27 cellular contexts compared by ENCODE assay signal in genomic region chr2:177306550-177306949, GRCh38. TPM values are rescaled to one million over a fixed set of nuclear protein-coding genes. Genes with fewer than 3 reads are reported as not detected.
A peak's percentile ranks its signal among the peaks of the same experiment; 100 is the strongest.
DNase-seq lines count a peak whose midpoint lies in the region; ATAC-seq, FAIRE-seq and TF ChIP-seq lines count a peak whose summit lies in the region.
"Had no signal": no experiment of that assay in that cellular context is flagged by ENCODE, and none has a peak within 500 bp of the region (broad histone marks: within the 10 kb centered on the region; RNA-seq: fewer than 3 reads in every experiment).

No MANE protein-coding gene starts in this region.

- no peaks in the 10 kb centered on the region for H3K36me3 ChIP-seq in CD4-positive, CD25-positive, alpha-beta regulatory T cell (ENCODE audit: control insufficient read depth, insufficient read depth, low read length)
- H3K36me3 ChIP-seq in bronchial epithelial cell (ENCODE audit: control insufficient read depth, insufficient read depth, low read length), result no peaks in the 10 kb centered on the region
- H3K36me3 ChIP-seq: BE2C, right lobe of liver, stomach had no signal

- no peak overlapping the region for H3K27ac ChIP-seq in CD4-positive, CD25-positive, alpha-beta regulatory T cell (ENCODE audit: insufficient read depth, low read length, poor library complexity, severe bottlenecking)
- H3K27ac ChIP-seq: right lobe of liver, stomach had no signal

- no peaks in the 10 kb centered on the region for H3K9me3 ChIP-seq in CD4-positive, CD25-positive, alpha-beta regulatory T cell (ENCODE audit: control insufficient read depth in 2 of 2, low read length in 2 of 2)
- H3K9me3 ChIP-seq: BE2C, right lobe of liver, stomach had no signal

- intact Hi-C loops in head of caudate nucleus (cut with DNase I), result no loop called here
- intact Hi-C loops in activated CD8-positive, alpha-beta T cell treated with anti-CD3 and anti-CD28 coated beads for 36 hours (cut with micrococcal nuclease), result no loop called here
- intact Hi-C loops in Calu3 (cut with micrococcal nuclease; ENCODE audit: unreplicated experiment), result no loop called here

- no peak overlapping the region for H3K4me3 Mint-ChIP-seq in CD4-positive, CD25-positive, alpha-beta regulatory T cell
- no peak overlapping the region for H3K4me3 Mint-ChIP-seq in T-helper 2 cell treated with Interferon-gamma antibody and Interleukin-4, amounts not matched to agents 5 μg/mL and 100 μg/mL, for 36 hours
- H3K4me3 Mint-ChIP-seq in activated CD8-positive, alpha-beta T cell treated with anti-CD3 and anti-CD28 coated beads for 36 hours, result no peak overlapping the region
- no peak overlapping the region for H3K4me3 Mint-ChIP-seq in Calu3 (ENCODE audit: low read depth, unreplicated experiment)
- H3K4me3 Mint-ChIP-seq: activated CD8-positive, alpha-beta T cell treated with anti-CD3 and anti-CD28 coated beads, Interleukin-2, amount 10 ng/mL, durations not matched to agents 7 days and 5 days; activated naive CD4-positive, alpha-beta T cell treated with anti-CD3 and anti-CD28 coated beads for 36 hours; brain; memory B cell had no signal

- no peaks in the 10 kb centered on the region for H3K27me3 ChIP-seq in CD4-positive, CD25-positive, alpha-beta regulatory T cell (ENCODE audit: control insufficient read depth, insufficient read depth, low read length)
- H3K27me3 ChIP-seq in bronchial epithelial cell (ENCODE audit: control insufficient read depth, insufficient read depth, low read length), result no peaks in the 10 kb centered on the region
- H3K27me3 ChIP-seq: BE2C, right lobe of liver, stomach had no signal

- no peaks in the 10 kb centered on the region for H3K27me3 Mint-ChIP-seq in CD4-positive, CD25-positive, alpha-beta regulatory T cell
- H3K27me3 Mint-ChIP-seq in T-helper 2 cell treated with Interferon-gamma antibody and Interleukin-4, amounts not matched to agents 5 μg/mL and 100 μg/mL, for 36 hours (ENCODE audit: low read depth), result no peaks in the 10 kb centered on the region
- H3K27me3 Mint-ChIP-seq in activated CD8-positive, alpha-beta T cell treated with anti-CD3 and anti-CD28 coated beads for 36 hours, result no peaks in the 10 kb centered on the region
- no peaks in the 10 kb centered on the region for H3K27me3 Mint-ChIP-seq in Calu3 (ENCODE audit: unreplicated experiment)
- H3K27me3 Mint-ChIP-seq: memory B cell had no signal

- FAIRE-seq in bronchial epithelial cell (lab: Jason Lieb, UNC), result peak; percentile 50

- H3K4me3 ChIP-seq in CD4-positive, CD25-positive, alpha-beta regulatory T cell (ENCODE audit: low read depth, low read length), result no peak overlapping the region
- H3K4me3 ChIP-seq in bronchial epithelial cell (ENCODE audit: low read depth, low read length), result no peak overlapping the region
- H3K4me3 ChIP-seq: right lobe of liver, stomach had no signal

- H3K9me3 Mint-ChIP-seq in CD4-positive, CD25-positive, alpha-beta regulatory T cell, result peaks cover 0 to 1% (median 0%) of the 10 kb centered on the region in 7 donors
- no peaks in the 10 kb centered on the region for H3K9me3 Mint-ChIP-seq in T-helper 2 cell treated with Interferon-gamma antibody and Interleukin-4, amounts not matched to agents 5 μg/mL and 100 μg/mL, for 36 hours
- H3K9me3 Mint-ChIP-seq in activated CD8-positive, alpha-beta T cell treated with anti-CD3 and anti-CD28 coated beads for 36 hours, result no peaks in the 10 kb centered on the region
- no peaks in the 10 kb centered on the region for H3K9me3 Mint-ChIP-seq in Calu3 (ENCODE audit: low read depth, unreplicated experiment)
- H3K9me3 Mint-ChIP-seq: brain, memory B cell had no signal

- no peak for ATAC-seq in CD4-positive, CD25-positive, alpha-beta regulatory T cell (ENCODE audit: low read depth in 2 of 2)
- peak; percentile 100 for ATAC-seq in omental fat pad (ENCODE audit: low FRiP score)
- no peak for ATAC-seq in activated CD8-positive, alpha-beta T cell treated with anti-CD3 and anti-CD28 coated beads for 36 hours
- ATAC-seq: activated CD8-positive, alpha-beta T cell treated with anti-CD3 and anti-CD28 coated beads, Interleukin-2, amount 10 ng/mL, durations not matched to agents 7 days and 5 days; Panc1; right lobe of liver had no signal

- POLR2A ChIA-PET in activated CD8-positive, alpha-beta T cell treated with anti-CD3 and anti-CD28 coated beads for 36 hours (lab: Charles Lee), result interaction anchor here (0.8 to 1.2 kb wide), 2 partner anchors 42 to 85 kb away, joined by 3 to 4 read pairs; partner anchors contain the start of gene NFE2L2

- peak overlapping the region in 2 of 3 donors; percentile 18 to 62 for H3K27ac Mint-ChIP-seq in CD4-positive, CD25-positive, alpha-beta regulatory T cell
- no peak overlapping the region for H3K27ac Mint-ChIP-seq in T-helper 2 cell treated with Interferon-gamma antibody and Interleukin-4, amounts not matched to agents 5 μg/mL and 100 μg/mL, for 36 hours
- H3K27ac Mint-ChIP-seq in activated CD8-positive, alpha-beta T cell treated with anti-CD3 and anti-CD28 coated beads for 36 hours, result no peak overlapping the region
- no peak overlapping the region for H3K27ac Mint-ChIP-seq in Calu3 (ENCODE audit: unreplicated experiment)
- H3K27ac Mint-ChIP-seq: activated CD8-positive, alpha-beta T cell treated with anti-CD3 and anti-CD28 coated beads, Interleukin-2, amount 10 ng/mL, durations not matched to agents 7 days and 5 days; activated naive CD4-positive, alpha-beta T cell treated with anti-CD3 and anti-CD28 coated beads for 36 hours; brain; memory B cell had no signal

- TF ChIP-seq CTCF in bronchial epithelial cell (IDR thresholded peaks at IDR 0.05; ENCODE audit: insufficient read depth, low read length, severe bottlenecking) (no peak), omental fat pad (IDR thresholded peaks at IDR 0.05) (no peak), Calu3 (IDR thresholded peaks at IDR 0.05; ENCODE audit: unreplicated experiment) (no peak)
- no peak for TF ChIP-seq CTCF in activated CD8-positive, alpha-beta T cell treated with anti-CD3 and anti-CD28 coated beads for 36 hours (IDR thresholded peaks at IDR 0.05)

- H3K36me3 Mint-ChIP-seq in CD4-positive, CD25-positive, alpha-beta regulatory T cell, result peaks cover 9% of the 10 kb centered on the region
- peaks cover 19% of the 10 kb centered on the region for H3K36me3 Mint-ChIP-seq in T-helper 2 cell treated with Interferon-gamma antibody and Interleukin-4, amounts not matched to agents 5 μg/mL and 100 μg/mL, for 36 hours (ENCODE audit: low read depth)
- H3K36me3 Mint-ChIP-seq in activated CD8-positive, alpha-beta T cell treated with anti-CD3 and anti-CD28 coated beads for 36 hours (ENCODE audit: low read depth), result peaks cover 4% of the 10 kb centered on the region
- no peaks in the 10 kb centered on the region for H3K36me3 Mint-ChIP-seq in Calu3 (ENCODE audit: insufficient read depth, unreplicated experiment)

- H3K4me1 Mint-ChIP-seq in CD4-positive, CD25-positive, alpha-beta regulatory T cell, result peaks cover 14 to 42% (median 24%) of the 10 kb centered on the region in 4 donors
- H3K4me1 Mint-ChIP-seq in T-helper 2 cell treated with Interferon-gamma antibody and Interleukin-4, amounts not matched to agents 5 μg/mL and 100 μg/mL, for 36 hours (ENCODE audit: low read depth), result peaks cover 36% of the 10 kb centered on the region
- peaks cover 26% of the 10 kb centered on the region for H3K4me1 Mint-ChIP-seq in activated CD8-positive, alpha-beta T cell treated with anti-CD3 and anti-CD28 coated beads for 36 hours (ENCODE audit: low read depth)
- no peaks in the 10 kb centered on the region for H3K4me1 Mint-ChIP-seq in Calu3 (ENCODE audit: low read depth, unreplicated experiment)
- H3K4me1 Mint-ChIP-seq: brain, memory B cell had no signal

- no TSS peak for BruUV-seq in Calu3 (replicated peaks; lab: Mats Ljungman, UMichigan)

- CTCF ChIA-PET in activated CD8-positive, alpha-beta T cell treated with anti-CD3 and anti-CD28 coated beads for 36 hours (lab: Charles Lee), result interaction anchor here (1.1 to 2.1 kb wide), 4 partner anchors 8 to 142 kb away, joined by 3 to 8 read pairs (median 6); no protein-coding TSS in a partner anchor
- CTCF ChIA-PET in Calu3 (lab: Charles Lee), result interaction anchor here (0.6 kb wide), 1 partner anchor 37 kb away, joined by 3 read pairs; no protein-coding TSS in a partner anchor

- H3K4me1 ChIP-seq in CD4-positive, CD25-positive, alpha-beta regulatory T cell (ENCODE audit: control insufficient read depth, insufficient read depth, low read length, poor library complexity, severe bottlenecking), result peaks cover 14% of the 10 kb centered on the region
- H3K4me1 ChIP-seq: BE2C, right lobe of liver, stomach had no signal

- DNase-seq in CD4-positive, CD25-positive, alpha-beta regulatory T cell, result no peak
- DNase-seq in bronchial epithelial cell (ENCODE audit: low read depth) (peak; percentile 53), head of caudate nucleus (peak in 28 of 42 donors; percentile 22 to 82 (median 42)), omental fat pad (ENCODE audit: low spot score) (no peak), Calu3 (no peak)
- DNase-seq in stimulated activated CD4-positive, alpha-beta T cell treated with anti-CD3 and anti-CD28 coated beads, Interleukin-2, amount 100 ng/mL, for 48 hours, result no peak
- no peak for DNase-seq in T-helper 2 cell treated with Interferon-gamma antibody and Interleukin-4, amounts not matched to agents 5 μg/mL and 100 μg/mL, for 36 hours (ENCODE audit: low spot score)
- DNase-seq in activated CD8-positive, alpha-beta T cell treated with anti-CD3 and anti-CD28 coated beads for 36 hours, result no peak
- DNase-seq: activated CD8-positive, alpha-beta T cell treated with anti-CD3 and anti-CD28 coated beads, Interleukin-2, amount 10 ng/mL, durations not matched to agents 7 days and 5 days; activated naive CD4-positive, alpha-beta T cell treated with anti-CD3 and anti-CD28 coated beads for 36 hours; BE2C; DMS153; foreskin fibroblast; HCEC 1CT; kidney glomerular epithelial cell; MV-4-11; NCI-H146; NCI-H345; posterior cingulate gyrus; right lobe of liver; SHP77 treated with DMSO at 0.1 percent for 48 hours; stimulated activated CD4-positive, alpha-beta T cell treated with anti-CD3 and anti-CD28 coated beads, Interleukin-12 subunit alpha, Interleukin-12 subunit beta, amount 100 ng/mL, for 4 hours; stimulated activated CD4-positive, alpha-beta T cell treated with anti-CD3 and anti-CD28 coated beads, Interleukin-4, amount 100 ng/mL, for 1 hour; stomach had no signal

RNA-seq across cellular contexts. Expression of gene NFE2L2, which starts 42.0 kb away (rescaled TPM):
- total RNA-seq in CD4-positive, CD25-positive, alpha-beta regulatory T cell, result 121 TPM
- polyA plus RNA-seq in CD4-positive, CD25-positive, alpha-beta regulatory T cell, result 10 to 100 TPM; 44.5 to 64.7 (median 55.5) TPM
- total RNA-seq in bronchial epithelial cell (64.5 and 68.5 TPM in 2 replicates), omental fat pad (100 to 1,000 TPM in 2 of 4 donors, 10 to 100 TPM in 2; 88.5 to 140 (median 106) TPM), Calu3 (2022) (118 and 128 TPM in 2 replicates)
- total RNA-seq in activated CD8-positive, alpha-beta T cell treated with anti-CD3 and anti-CD28 coated beads for 36 hours, result 10 to 100 TPM; 57.3 to 57.6 TPM

Comparison
In these comparisons a context has a peak if more than half of its experiments do, and no peak if none do; other contexts are left out.
1. DNase-seq: peak in bronchial epithelial cell (single experiment) and head of caudate nucleus (28 of 42); none in CD4-positive, CD25-positive, alpha-beta regulatory T cell (0 of 3), omental fat pad (single experiment), stimulated activated CD4-positive, alpha-beta T cell treated with anti-CD3 and anti-CD28 coated beads, Interleukin-2, amount 100 ng/mL, for 48 hours (0 of 2), T-helper 2 cell treated with Interferon-gamma antibody and Interleukin-4, amounts not matched to agents 5 μg/mL and 100 μg/mL, for 36 hours (single experiment), activated CD8-positive, alpha-beta T cell treated with anti-CD3 and anti-CD28 coated beads for 36 hours (single experiment) and Calu3 (single experiment).
2. H3K27ac Mint-ChIP-seq: peak in CD4-positive, CD25-positive, alpha-beta regulatory T cell (2 of 3); none in T-helper 2 cell treated with Interferon-gamma antibody and Interleukin-4, amounts not matched to agents 5 μg/mL and 100 μg/mL, for 36 hours (single experiment), activated CD8-positive, alpha-beta T cell treated with anti-CD3 and anti-CD28 coated beads for 36 hours (single experiment) and Calu3 (single experiment).